Comparison of ENCODE assay signal across 23 cellular contexts in genomic region chr1:184062640-184063280, GRCh38. TPM values are rescaled to one million over a fixed set of nuclear protein-coding genes. Genes with fewer than 3 reads are reported as not detected.
"Had no signal": no experiment of that assay in that cellular context is flagged by ENCODE, and none has a peak within 500 bp of the region (broad histone marks: within the 10 kb centered on the region; RNA-seq: fewer than 3 reads in every experiment).

No MANE protein-coding gene starts in this region.

- H3K27me3 ChIP-seq: adrenal gland, ovary, spleen, upper lobe of left lung had no signal

- H3K9me3 ChIP-seq: adrenal gland, ovary, prostate gland, spleen, upper lobe of left lung had no signal

- H3K4me1 ChIP-seq: adrenal gland, prostate gland had no signal

- H3K4me3 Mint-ChIP-seq: activated CD4-positive, alpha-beta memory T cell treated with anti-CD3 and anti-CD28 coated beads, Interleukin-2, amount 10 ng/mL, durations not matched to agents 7 days and 5 days; activated CD8-positive, alpha-beta memory T cell treated with anti-CD3 and anti-CD28 coated beads, Interleukin-2, amount 10 ng/mL, durations not matched to agents 7 days and 5 days; activated naive CD4-positive, alpha-beta T cell treated with anti-CD3 and anti-CD28 coated beads, Interleukin-2, amount 50 U/mL, for 24 hours; activated T-helper 1 cell treated with anti-CD3 and anti-CD28 coated beads, Interleukin-12 subunit alpha, Interleukin-12 subunit beta, Interleukin-2, Interleukin-4 antibody, amounts not matched to agents 30 ng/mL and 10 ng/mL and 1 ng/mL, durations not matched to agents 14 hours and 24 hours and 36 hours; naive B cell; T-helper 17 cell had no signal

- H3K27ac ChIP-seq: adrenal gland, coronary artery, ovary, prostate gland, spleen, upper lobe of left lung had no signal

- H3K9me3 Mint-ChIP-seq: activated CD4-positive, alpha-beta memory T cell treated with anti-CD3 and anti-CD28 coated beads, Interleukin-2, amount 10 ng/mL, durations not matched to agents 7 days and 5 days; activated naive CD4-positive, alpha-beta T cell treated with anti-CD3 and anti-CD28 coated beads, Interleukin-2, amount 50 U/mL, for 24 hours; activated T-helper 1 cell treated with anti-CD3 and anti-CD28 coated beads, Interleukin-12 subunit alpha, Interleukin-12 subunit beta, Interleukin-2, Interleukin-4 antibody, amounts not matched to agents 30 ng/mL and 10 ng/mL and 1 ng/mL, durations not matched to agents 14 hours and 24 hours and 36 hours; naive B cell had no signal

- FAIRE-seq: bronchial epithelial cell, keratinocyte had no signal

- H3K27ac Mint-ChIP-seq: activated CD4-positive, alpha-beta memory T cell treated with anti-CD3 and anti-CD28 coated beads, Interleukin-2, amount 10 ng/mL, durations not matched to agents 7 days and 5 days; activated CD8-positive, alpha-beta memory T cell treated with anti-CD3 and anti-CD28 coated beads, Interleukin-2, amount 10 ng/mL, durations not matched to agents 7 days and 5 days; activated naive CD4-positive, alpha-beta T cell treated with anti-CD3 and anti-CD28 coated beads, Interleukin-2, amount 50 U/mL, for 24 hours; activated T-helper 1 cell treated with anti-CD3 and anti-CD28 coated beads, Interleukin-12 subunit alpha, Interleukin-12 subunit beta, Interleukin-2, Interleukin-4 antibody, amounts not matched to agents 30 ng/mL and 10 ng/mL and 1 ng/mL, durations not matched to agents 14 hours and 24 hours and 36 hours; T-helper 17 cell had no signal

- DNase-seq: activated CD4-positive, alpha-beta memory T cell treated with anti-CD3 and anti-CD28 coated beads, Interleukin-2, amount 10 ng/mL, durations not matched to agents 7 days and 5 days; activated CD4-positive, alpha-beta T cell treated with anti-CD3 and anti-CD28 coated beads for 4 hours; activated CD4-positive, CD25-positive, alpha-beta regulatory T cell; activated CD8-positive, alpha-beta memory T cell treated with anti-CD3 and anti-CD28 coated beads, Interleukin-2, amount 10 ng/mL, durations not matched to agents 7 days and 5 days; activated gamma-delta T cell; activated T-cell treated with anti-CD3 and anti-CD28 coated beads for 4 hours; adrenal gland; foreskin fibroblast; left colon; mesendoderm; naive B cell; ovary; spleen; stimulated activated CD4-positive, alpha-beta T cell treated with anti-CD3 and anti-CD28 coated beads, Interleukin-4, amount 100 ng/mL, for 24 hours; stimulated activated naive CD4-positive, alpha-beta T cell treated with Interleukin-2 at 50 U/mL for 16 hours; T-helper 17 cell; upper lobe of left lung had no signal

- H3K4me3 ChIP-seq: adrenal gland, coronary artery, ovary, prostate gland, spleen, upper lobe of left lung had no signal

- H3K27me3 Mint-ChIP-seq: activated CD4-positive, alpha-beta memory T cell treated with anti-CD3 and anti-CD28 coated beads, Interleukin-2, amount 10 ng/mL, durations not matched to agents 7 days and 5 days; activated CD8-positive, alpha-beta memory T cell treated with anti-CD3 and anti-CD28 coated beads, Interleukin-2, amount 10 ng/mL, durations not matched to agents 7 days and 5 days; activated naive CD4-positive, alpha-beta T cell treated with anti-CD3 and anti-CD28 coated beads, Interleukin-2, amount 50 U/mL, for 24 hours; naive B cell; T-helper 17 cell had no signal

- H3K36me3 ChIP-seq: adrenal gland, ovary, prostate gland had no signal

- ATAC-seq: activated CD8-positive, alpha-beta memory T cell treated with anti-CD3 and anti-CD28 coated beads, Interleukin-2, amount 10 ng/mL, durations not matched to agents 7 days and 5 days; left colon; T-helper 17 cell had no signal

RNA-seq across cellular contexts. Expression of gene COLGALT2, which starts 25.2 kb away (rescaled TPM):
- total RNA-seq: bronchial epithelial cell had no signal
- polyA plus RNA-seq: keratinocyte had no signal
